In the genomic region with DNA sequence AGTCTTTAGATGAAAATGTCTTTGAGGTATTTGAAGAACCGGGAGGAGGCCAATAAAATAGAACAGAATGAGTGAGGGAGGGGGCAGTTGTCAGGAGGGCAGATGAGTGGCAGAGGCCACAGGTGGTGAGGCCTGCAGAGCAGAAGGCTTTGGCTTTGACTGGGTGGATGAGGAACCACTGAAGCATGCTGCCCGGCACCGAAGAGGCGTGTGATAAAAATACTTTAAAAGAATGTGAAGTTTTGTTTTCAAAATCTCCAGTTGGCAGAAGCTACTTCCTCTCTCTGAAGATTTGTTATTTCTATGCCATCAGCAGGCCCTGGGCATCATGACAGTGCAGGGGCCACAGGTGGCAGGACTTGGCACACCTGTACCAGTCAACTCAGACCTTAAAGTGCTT, we compare ENCODE assay signal across 13 cellular contexts. TPM values are rescaled to one million over a fixed set of nuclear protein-coding genes. Genes with fewer than 3 reads are reported as not detected.
DNase-seq lines count a peak whose midpoint lies in the region; ATAC-seq and TF ChIP-seq lines count a peak whose summit lies in the region.
"Had no signal": no experiment of that assay in that cellular context is flagged by ENCODE, and none has a peak within 500 bp of the region (broad histone marks: within the 10 kb centered on the region; RNA-seq: fewer than 3 reads in every experiment).

No MANE protein-coding gene starts in this region.

- peak overlapping the region; percentile 22; the same call in 1 of the 2 replicates for H3K9ac ChIP-seq in MM.1S (ENCODE audit: low read length)

- H3K4me1 Mint-ChIP-seq in memory B cell = peaks cover 16% of the 10 kb centered on the region

- H3K4me3 ChIP-seq in MM.1S (ENCODE audit: low read length) = no peak overlapping the region
- H3K4me3 ChIP-seq in adrenal gland = no peak overlapping the region

- H3K9me3 ChIP-seq in MM.1S (replicated peaks; ENCODE audit: insufficient read depth, low read length) = no peaks in the 10 kb centered on the region
- H3K9me3 ChIP-seq in adrenal gland (replicated peaks in 1 of 3) = no peaks in the 10 kb centered on the region

- peak overlapping the region; percentile 61 for H3K4me2 ChIP-seq in MM.1S (ENCODE audit: low read depth, low read length)

- 60 to 72% (median 65%) methylated on average over 4 of the region's 4 CpGs for WGBS in adrenal gland, 4 donors

- peaks cover 18% of the 10 kb centered on the region for H3F3A ChIP-seq in MM.1S (ENCODE audit: insufficient read depth, low read length)

- H3K4me1 ChIP-seq in MM.1S (ENCODE audit: low read length) (peaks cover 32% of the 10 kb centered on the region), adrenal gland (replicated peaks in 1 of 2) (no peaks in the 10 kb centered on the region)

- peak; percentile 92 for ATAC-seq in GM18505 (IDR thresholded peaks at IDR 0.05; ENCODE audit: unreplicated experiment)
- ATAC-seq in GM21717 (IDR thresholded peaks at IDR 0.05; ENCODE audit: unreplicated experiment) = peak; percentile 80
- ATAC-seq in memory B cell (ENCODE audit: low read depth) = peak; percentile 92
- ATAC-seq: right cardiac atrium had no signal

- no peaks in the 10 kb centered on the region for H3K27me3 ChIP-seq in MM.1S (replicated peaks; ENCODE audit: insufficient read depth, low read length)
- no peaks in the 10 kb centered on the region for H3K27me3 ChIP-seq in adrenal gland

- no peak for TF ChIP-seq POLR2A in GM18505 (IDR thresholded peaks at IDR 0.05; ENCODE audit: borderline replicate concordance, extremely low read depth, insufficient read depth, insufficient read length)
- no peak for TF ChIP-seq POLR2A in adrenal gland (IDR thresholded peaks at IDR 0.05)

- peak overlapping the region; percentile 41 for H2AFZ ChIP-seq in MM.1S (ENCODE audit: low read length)

- no peaks in the 10 kb centered on the region for H3K9me3 Mint-ChIP-seq in memory B cell

- H3K9me2 ChIP-seq in MM.1S (replicated peaks; ENCODE audit: insufficient read depth, low read length) = no peaks in the 10 kb centered on the region

- H3K27ac Mint-ChIP-seq in memory B cell = peak overlapping the region; percentile 79

- no peaks in the 10 kb centered on the region for H4K20me1 ChIP-seq in MM.1S (ENCODE audit: insufficient read depth, low read length)

- DNase-seq in MM.1S (peak; percentile 87), memory B cell (ENCODE audit: low spot score in 2 of 2) (peak in 1 of 2 donors; percentile 48), NCI-H345 treated with DMSO at 0.1 percent for 48 hours (lab: John Stamatoyannopoulos, UW; ENCODE audit: unreplicated experiment) (no peak), GDM1 (lab: John Stamatoyannopoulos, UW) (no peak), NCI-H524 treated with DMSO at 0.1 percent for 48 hours (lab: John Stamatoyannopoulos, UW) (no peak), adrenal gland (no peak)
- DNase-seq: DMS53, kidney, NCI-H446 treated with DMSO at 0.1 percent for 48 hours had no signal

- H3K36me3 Mint-ChIP-seq in memory B cell = no peaks in the 10 kb centered on the region

- H3K27me3 Mint-ChIP-seq in memory B cell = no peaks in the 10 kb centered on the region

- intact Hi-C loops in adrenal gland (cut with DNase I) = no loop called here

- no peaks in the 10 kb centered on the region for H3K79me2 ChIP-seq in MM.1S (ENCODE audit: low read length)

- no peak overlapping the region for H3K4me3 Mint-ChIP-seq in memory B cell

- TF ChIP-seq CTCF in MM.1S (IDR thresholded peaks at IDR 0.05; ENCODE audit: low read length) (no peak), adrenal gland (IDR thresholded peaks at IDR 0.05) (no peak)

- H3K36me3 ChIP-seq in MM.1S (replicated peaks; ENCODE audit: insufficient read depth, low read length) (no peaks in the 10 kb centered on the region), adrenal gland (replicated peaks in 1 of 2) (no peaks in the 10 kb centered on the region)

- H3K27ac ChIP-seq in MM.1S (ENCODE audit: low read length) (peak overlapping the region; percentile 84), adrenal gland (no peak overlapping the region)
- H3K27ac ChIP-seq: epithelial cell of prostate had no signal

RNA-seq across cellular contexts. Expression of a gene that starts 6.3 kb away (rescaled TPM):
- not detected for total RNA-seq in adrenal gland
- not detected for polyA plus RNA-seq in adrenal gland
- total RNA-seq: kidney, right cardiac atrium had no signal
- polyA plus RNA-seq: right cardiac atrium had no signal

RNA-seq across cellular contexts. Expression of a gene that starts 16.3 kb away (rescaled TPM):
- not detected for total RNA-seq in adrenal gland
- polyA plus RNA-seq in adrenal gland = not detected
- total RNA-seq: kidney, right cardiac atrium had no signal
- polyA plus RNA-seq: right cardiac atrium had no signal

RNA-seq across cellular contexts. Expression of a gene that starts 43.2 kb away (rescaled TPM):
- 1 to 10 TPM in 1 of 8 donors, under 1 TPM in 5, not detected in 2; 0.07 to 1.0 (median 0.65) TPM for total RNA-seq in adrenal gland
- under 1 TPM; 0.30 to 0.71 (median 0.40) TPM for polyA plus RNA-seq in adrenal gland
